Comparison of ENCODE assay signal across 1 cellular context in genomic region chr12:109203480-109203879, GRCh38.
TF ChIP-seq lines count a peak whose summit lies in the region.

No MANE protein-coding gene starts in this region.

TF ChIP-seq in GM23338, 12 proteins besides CTCF, POLR2A, EP300 and RAD21 (continued from another document):
- TF ChIP-seq REST (IDR thresholded peaks at IDR 0.05; ENCODE audit: unreplicated experiment) (no peak), EZH2phosphoT487 (IDR thresholded peaks at IDR 0.05; ENCODE audit: unreplicated experiment) (no peak), POLR2AphosphoS5 (IDR thresholded peaks at IDR 0.05; ENCODE audit: low read depth) (no peak), ZNF462 (CRISPR knock-in tag; IDR thresholded peaks at IDR 0.05) (no peak), ZNF114 (CRISPR knock-in tag; IDR thresholded peaks at IDR 0.05) (no peak), ETS1 (IDR thresholded peaks at IDR 0.05) (no peak), NANOG (IDR thresholded peaks at IDR 0.05; ENCODE audit: borderline replicate concordance) (no peak), EZH2 (IDR thresholded peaks at IDR 0.05; ENCODE audit: low read depth, unreplicated experiment) (no peak), CREB1 (CRISPR knock-in tag; IDR thresholded peaks at IDR 0.05; ENCODE audit: low read depth) (no peak), STAT1 (IDR thresholded peaks at IDR 0.05; ENCODE audit: unreplicated experiment) (no peak), ZNF331 (CRISPR knock-in tag; IDR thresholded peaks at IDR 0.05; ENCODE audit: low read depth) (no peak)
